Comparison of ENCODE assay signal across 1 cellular context in the genomic region with DNA sequence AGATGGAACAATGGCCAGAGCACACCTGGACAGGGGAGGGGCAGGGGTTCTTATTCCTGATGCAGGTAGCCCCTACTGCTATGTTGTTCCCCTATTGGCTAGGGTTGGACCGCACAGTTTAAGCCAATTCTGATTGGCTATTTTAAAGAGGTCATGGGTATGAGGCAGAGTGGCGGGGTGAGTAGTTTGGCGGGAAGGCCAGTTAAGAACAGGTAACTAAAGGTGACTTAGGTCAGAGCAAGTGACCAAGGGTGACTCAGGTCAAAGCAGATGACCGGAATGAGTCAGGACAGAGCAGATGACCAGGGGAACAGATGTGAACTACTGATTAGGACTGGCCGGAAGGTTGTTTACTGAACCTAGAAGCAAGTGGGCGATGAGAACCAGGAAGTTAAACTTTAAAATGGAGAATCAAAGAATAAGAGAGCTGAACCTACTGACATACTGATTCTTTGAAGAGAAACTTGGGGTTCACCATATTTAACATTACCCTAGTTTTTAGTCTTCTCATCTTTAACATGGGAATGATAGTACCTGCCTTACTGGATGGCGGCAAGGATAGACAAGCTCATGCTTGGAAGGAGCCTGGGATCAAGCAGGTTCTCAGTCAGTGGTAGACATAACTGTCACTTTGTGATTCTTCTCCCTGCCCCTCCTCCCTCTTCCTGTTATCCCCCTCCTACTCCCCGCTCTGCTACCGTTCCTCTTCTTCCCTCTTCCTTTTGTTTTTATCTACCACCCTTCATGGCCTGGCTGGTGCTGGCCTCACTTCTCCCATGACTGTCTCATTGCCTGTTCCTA.
TF ChIP-seq lines count a peak whose summit lies in the region.

No MANE protein-coding gene starts in this region.

TF ChIP-seq in K562, 482 proteins besides CTCF, POLR2A, EP300 and RAD21 (continued from another document and continues in another):
- TF ChIP-seq ZNF518B (CRISPR knock-in tag; IDR thresholded peaks at IDR 0.05) (no peak), ARID1B (IDR thresholded peaks at IDR 0.05) (peak; percentile 98), ZNF609 (CRISPR knock-in tag; IDR thresholded peaks at IDR 0.05; ENCODE audit: borderline replicate concordance) (0 out of 2 replicates have a peak, but pooled peaks have one; percentile 21), NFIX (CRISPR knock-in tag; IDR thresholded peaks at IDR 0.05; ENCODE audit: low read depth) (no peak), CBFA2T2 (conservative IDR thresholded peaks at IDR 0.05) (peak; percentile 87), ZNF274 (IDR thresholded peaks at IDR 0.05; ENCODE audit: borderline replicate concordance, low read depth, low read length) (no peak), SMAD3 (CRISPR knock-in tag; conservative IDR thresholded peaks at IDR 0.05) (no peak; the same call in 1 of the 2 replicates), ZNF79 (CRISPR knock-in tag; IDR thresholded peaks at IDR 0.05; ENCODE audit: low read depth) (0 out of 2 replicates have a peak, but pooled peaks have one; percentile 19), ZBTB1 (CRISPR knock-in tag; IDR thresholded peaks at IDR 0.05; ENCODE audit: borderline replicate concordance, low read depth) (no peak), LEF1 (IDR thresholded peaks at IDR 0.05) (peak; percentile 90; the same call in 1 of the 2 replicates), MTF1 (CRISPR knock-in tag; IDR thresholded peaks at IDR 0.05; ENCODE audit: borderline replicate concordance) (no peak), PRPF4 (IDR thresholded peaks at IDR 0.05; ENCODE audit: insufficient read depth, low read depth, low read length, poor library complexity, severe bottlenecking) (no peak), TCF3 (CRISPR knock-in tag; IDR thresholded peaks at IDR 0.05) (peak; percentile 92), MNT (conservative IDR thresholded peaks at IDR 0.05) (peak in 1 of 2 experiments; percentile 53; a peak in 3 of 4 replicates), POLR3G (IDR thresholded peaks at IDR 0.05; ENCODE audit: extremely low read depth, insufficient read length, insufficient replicate concordance) (no peak), CBX3 (IDR thresholded peaks at IDR 0.05; ENCODE audit: borderline replicate concordance in 1 of 2, low read length in 2 of 2) (peak in 1 of 2 experiments; percentile 97; a peak in 1 of 3 replicates), ZNF778 (CRISPR knock-in tag; IDR thresholded peaks at IDR 0.05) (no peak), ARID2 (IDR thresholded peaks at IDR 0.05) (0 out of 2 replicates have a peak, but pooled peaks have one; percentile 9), MLX (CRISPR knock-in tag; conservative IDR thresholded peaks at IDR 0.05) (0 out of 4 replicates have a peak, but pooled peaks of 1 of the 2 experiments have one; percentile 54), SP1 (CRISPR knock-in tag; IDR thresholded peaks at IDR 0.05) (peak; percentile 62; the same call in 1 of the 2 replicates), TCF7L2 (IDR thresholded peaks at IDR 0.05; ENCODE audit: low read depth, low read length) (no peak), SREBF1 (IDR thresholded peaks at IDR 0.05; ENCODE audit: borderline replicate concordance, low read depth, low read length) (no peak), BCL6 (CRISPR knock-in tag; IDR thresholded peaks at IDR 0.05) (peak; percentile 55; the same call in 1 of the 2 replicates), KDM5B (IDR thresholded peaks at IDR 0.05; ENCODE audit: insufficient replicate concordance, low read depth, low read length) (no peak), ZNF507 (tag; conservative IDR thresholded peaks at IDR 0.05) (no peak), SOX6 (IDR thresholded peaks at IDR 0.05) (peak; percentile 86), ZNF280B (CRISPR knock-in tag; IDR thresholded peaks at IDR 0.05) (no peak)
- TF ChIP-seq, protein P1, sequence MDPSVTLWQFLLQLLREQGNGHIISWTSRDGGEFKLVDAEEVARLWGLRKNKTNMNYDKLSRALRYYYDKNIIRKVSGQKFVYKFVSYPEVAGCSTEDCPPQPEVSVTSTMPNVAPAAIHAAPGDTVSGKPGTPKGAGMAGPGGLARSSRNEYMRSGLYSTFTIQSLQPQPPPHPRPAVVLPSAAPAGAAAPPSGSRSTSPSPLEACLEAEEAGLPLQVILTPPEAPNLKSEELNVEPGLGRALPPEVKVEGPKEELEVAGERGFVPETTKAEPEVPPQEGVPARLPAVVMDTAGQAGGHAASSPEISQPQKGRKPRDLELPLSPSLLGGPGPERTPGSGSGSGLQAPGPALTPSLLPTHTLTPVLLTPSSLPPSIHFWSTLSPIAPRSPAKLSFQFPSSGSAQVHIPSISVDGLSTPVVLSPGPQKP (CRISPR knock-in tag; IDR thresholded peaks at IDR 0.05), result no peak
- TF ChIP-seq, protein P2, sequence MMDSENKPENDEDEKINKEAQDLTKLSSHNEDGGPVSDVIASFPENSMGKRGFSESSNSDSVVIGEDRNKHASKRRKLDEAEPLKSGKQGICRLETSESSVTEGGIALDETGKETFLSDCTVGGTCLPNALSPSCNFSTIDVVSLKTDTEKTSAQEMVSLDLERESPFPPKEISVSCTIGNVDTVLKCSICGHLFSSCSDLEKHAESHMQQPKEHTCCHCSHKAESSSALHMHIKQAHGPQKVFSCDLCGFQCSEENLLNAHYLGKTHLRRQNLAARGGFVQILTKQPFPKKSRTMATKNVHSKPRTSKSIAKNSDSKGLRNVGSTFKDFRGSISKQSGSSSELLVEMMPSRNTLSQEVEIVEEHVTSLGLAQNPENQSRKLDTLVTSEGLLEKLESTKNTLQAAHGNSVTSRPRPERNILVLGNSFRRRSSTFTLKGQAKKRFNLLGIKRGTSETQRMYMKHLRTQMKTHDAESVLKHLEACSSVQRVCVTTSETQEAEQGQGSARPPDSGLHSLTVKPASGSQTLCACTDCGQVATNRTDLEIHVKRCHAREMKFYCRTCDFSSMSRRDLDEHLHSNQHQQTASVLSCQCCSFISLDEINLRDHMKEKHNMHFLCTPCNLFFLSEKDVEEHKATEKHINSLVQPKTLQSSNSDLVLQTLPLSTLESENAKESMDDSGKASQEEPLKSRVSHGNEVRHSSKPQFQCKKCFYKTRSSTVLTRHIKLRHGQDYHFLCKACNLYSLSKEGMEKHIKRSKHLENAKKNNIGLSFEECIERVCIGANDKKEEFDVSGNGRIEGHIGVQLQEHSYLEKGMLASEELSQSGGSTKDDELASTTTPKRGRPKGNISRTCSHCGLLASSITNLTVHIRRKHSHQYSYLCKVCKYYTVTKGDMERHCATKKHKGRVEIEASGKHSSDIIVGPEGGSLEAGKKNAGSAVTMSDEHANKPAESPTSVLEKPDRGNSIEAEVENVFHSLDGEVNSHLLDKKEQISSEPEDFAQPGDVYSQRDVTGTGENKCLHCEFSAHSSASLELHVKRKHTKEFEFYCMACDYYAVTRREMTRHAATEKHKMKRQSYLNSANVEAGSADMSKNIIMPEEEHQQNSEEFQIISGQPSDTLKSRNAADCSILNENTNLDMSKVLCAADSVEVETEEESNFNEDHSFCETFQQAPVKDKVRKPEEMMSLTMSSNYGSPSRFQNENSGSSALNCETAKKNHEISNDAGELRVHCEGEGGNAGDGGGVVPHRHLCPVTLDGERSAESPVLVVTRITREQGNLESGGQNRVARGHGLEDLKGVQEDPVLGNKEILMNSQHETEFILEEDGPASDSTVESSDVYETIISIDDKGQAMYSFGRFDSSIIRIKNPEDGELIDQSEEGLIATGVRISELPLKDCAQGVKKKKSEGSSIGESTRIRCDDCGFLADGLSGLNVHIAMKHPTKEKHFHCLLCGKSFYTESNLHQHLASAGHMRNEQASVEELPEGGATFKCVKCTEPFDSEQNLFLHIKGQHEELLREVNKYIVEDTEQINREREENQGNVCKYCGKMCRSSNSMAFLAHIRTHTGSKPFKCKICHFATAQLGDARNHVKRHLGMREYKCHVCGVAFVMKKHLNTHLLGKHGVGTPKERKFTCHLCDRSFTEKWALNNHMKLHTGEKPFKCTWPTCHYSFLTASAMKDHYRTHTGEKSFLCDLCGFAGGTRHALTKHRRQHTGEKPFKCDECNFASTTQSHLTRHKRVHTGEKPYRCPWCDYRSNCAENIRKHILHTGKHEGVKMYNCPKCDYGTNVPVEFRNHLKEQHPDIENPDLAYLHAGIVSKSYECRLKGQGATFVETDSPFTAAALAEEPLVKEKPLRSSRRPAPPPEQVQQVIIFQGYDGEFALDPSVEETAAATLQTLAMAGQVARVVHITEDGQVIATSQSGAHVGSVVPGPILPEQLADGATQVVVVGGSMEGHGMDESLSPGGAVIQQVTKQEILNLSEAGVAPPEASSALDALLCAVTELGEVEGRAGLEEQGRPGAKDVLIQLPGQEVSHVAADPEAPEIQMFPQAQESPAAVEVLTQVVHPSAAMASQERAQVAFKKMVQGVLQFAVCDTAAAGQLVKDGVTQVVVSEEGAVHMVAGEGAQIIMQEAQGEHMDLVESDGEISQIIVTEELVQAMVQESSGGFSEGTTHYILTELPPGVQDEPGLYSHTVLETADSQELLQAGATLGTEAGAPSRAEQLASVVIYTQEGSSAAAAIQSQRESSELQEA (IDR thresholded peaks at IDR 0.05; ENCODE audit: low read depth), result no peak
